ENCODE assay signal across 1 cellular context in genomic region chr15:64443747-64444621, GRCh38.
A peak's percentile ranks its signal among the peaks of the same experiment; 100 is the strongest.
TF ChIP-seq lines count a peak whose summit lies in the region.

No MANE protein-coding gene starts in this region.

TF ChIP-seq in GM12878, 131 proteins besides CTCF, POLR2A, EP300 and RAD21 (continued from another document and continues in another):
- TF ChIP-seq ZNF592 (IDR thresholded peaks at IDR 0.05) (no peak), PKNOX1 (IDR thresholded peaks at IDR 0.05) (no peak), TCF12 (IDR thresholded peaks at IDR 0.05; ENCODE audit: low read depth, low read length) (0 out of 2 replicates have a peak, but pooled peaks have one; percentile 41), NFYA (IDR thresholded peaks at IDR 0.05; ENCODE audit: borderline replicate concordance, low read depth, low read length) (no peak), ZBTB11 (CRISPR knock-in tag; IDR thresholded peaks at IDR 0.05) (no peak), ATF3 (IDR thresholded peaks at IDR 0.05; ENCODE audit: borderline replicate concordance, extremely low read depth, low read depth, low read length) (no peak), DPF2 (IDR thresholded peaks at IDR 0.05) (peak; percentile 58), MYC (IDR thresholded peaks at IDR 0.05; ENCODE audit: insufficient read depth, insufficient read length, insufficient replicate concordance, low read length, severe bottlenecking) (no peak), NKRF (conservative IDR thresholded peaks at IDR 0.05) (no peak), HSF1 (IDR thresholded peaks at IDR 0.05; ENCODE audit: low read depth, low read length) (no peak), RCOR1 (conservative IDR thresholded peaks at IDR 0.05; ENCODE audit: low read depth, low read length) (no peak), USF2 (IDR thresholded peaks at IDR 0.05; ENCODE audit: borderline replicate concordance, low read depth, low read length) (no peak), JUNB (IDR thresholded peaks at IDR 0.05) (peak; percentile 94), POU2F2 (IDR thresholded peaks at IDR 0.05; ENCODE audit: borderline replicate concordance, low read depth, low read length) (peak; percentile 92; the same call in 2 of the 3 replicates), ETV6 (conservative IDR thresholded peaks at IDR 0.05 in 1 of 2, IDR thresholded peaks at IDR 0.05 in 1 of 2; ENCODE audit: borderline replicate concordance in 1 of 2, low read depth in 1 of 2) (peak in 1 of 2 experiments; percentile 86; a peak in 2 of 4 replicates), SRF (IDR thresholded peaks at IDR 0.05; ENCODE audit: low read depth in 2 of 2, low read length in 2 of 2) (no peak), RBBP5 (conservative IDR thresholded peaks at IDR 0.05) (no peak), RUNX3 (IDR thresholded peaks at IDR 0.05; ENCODE audit: low read length) (peak; percentile 65), IRF3 (IDR thresholded peaks at IDR 0.05) (no peak), ESRRA (IDR thresholded peaks at IDR 0.05; ENCODE audit: low read length) (no peak), ZSCAN29 (IDR thresholded peaks at IDR 0.05) (no peak), TCF7 (IDR thresholded peaks at IDR 0.05; ENCODE audit: borderline replicate concordance) (peak; percentile 19; the same call in 1 of the 2 replicates), GATAD2B (conservative IDR thresholded peaks at IDR 0.05; ENCODE audit: low read depth) (no peak), RB1 (IDR thresholded peaks at IDR 0.05; ENCODE audit: borderline replicate concordance) (no peak), PBX3 (IDR thresholded peaks at IDR 0.05; ENCODE audit: insufficient replicate concordance, low read depth, low read length) (no peak), NR2F1 (conservative IDR thresholded peaks at IDR 0.05) (peak; percentile 55), ELK1 (IDR thresholded peaks at IDR 0.05; ENCODE audit: low read depth, low read length) (no peak), TAF1 (IDR thresholded peaks at IDR 0.05; ENCODE audit: borderline replicate concordance, low read depth, low read length) (no peak), NRF1 (conservative IDR thresholded peaks at IDR 0.05; ENCODE audit: low read depth, low read length) (no peak), CHD2 (IDR thresholded peaks at IDR 0.05; ENCODE audit: borderline replicate concordance, low read depth, low read length) (no peak), POLR2AphosphoS2 (IDR thresholded peaks at IDR 0.05; ENCODE audit: low read depth, low read length) (no peak), YBX1 (IDR thresholded peaks at IDR 0.05) (no peak), BCL3 (IDR thresholded peaks at IDR 0.05; ENCODE audit: borderline replicate concordance, insufficient read depth, low read depth, low read length, poor library complexity, severe bottlenecking) (no peak), JUND (IDR thresholded peaks at IDR 0.05; ENCODE audit: low read depth, low read length) (peak; percentile 84; the same call in 1 of the 2 replicates)
